ENCODE assay signal across 10 cellular contexts in genomic region chr7:6536262-6536770, GRCh38. TPM values are rescaled to one million over a fixed set of nuclear protein-coding genes. Genes with fewer than 3 reads are reported as not detected.
A peak's percentile ranks its signal among the peaks of the same experiment; 100 is the strongest.
DNase-seq lines count a peak whose midpoint lies in the region; ATAC-seq and TF ChIP-seq lines count a peak whose summit lies in the region.
"Had no signal": no experiment of that assay in that cellular context is flagged by ENCODE, and none has a peak within 500 bp of the region (broad histone marks: within the 10 kb centered on the region; RNA-seq: fewer than 3 reads in every experiment).

No MANE protein-coding gene starts in this region.

- H4K20me1 ChIP-seq in osteoblast (ENCODE audit: insufficient read depth, low read length), result no peaks in the 10 kb centered on the region

- 2% methylated on average over 40 of the region's 40 CpGs for WGBS in ectodermal cell, 2 experiments

- DNase-seq in NCI-H1092 treated with DMSO at 0.1 percent for 48 hours (lab: John Stamatoyannopoulos, UW) (peak; percentile 75), osteoblast (ENCODE audit: insufficient read length, low spot score, missing footprints) (peak; percentile 92), SIG-M5 treated with dmso at 0.1 percent for 504 hours (lab: John Stamatoyannopoulos, UW; ENCODE audit: unreplicated experiment) (no peak), OCI-M1 (lab: John Stamatoyannopoulos, UW) (no peak)
- DNase-seq: stimulated activated CD4-positive, alpha-beta T cell treated with anti-CD3 and anti-CD28 coated beads, Interleukin-12 subunit alpha, Interleukin-12 subunit beta, amount 100 ng/mL, for 4 hours had no signal

- H3K4me1 ChIP-seq in ES-I3 (ENCODE audit: insufficient read depth, low read length) (no peaks in the 10 kb centered on the region; the same call in 1 of the 2 replicates), ectodermal cell (ENCODE audit: control insufficient read depth, insufficient read depth, low read length) (no peaks in the 10 kb centered on the region), osteoblast (ENCODE audit: insufficient read depth, low read length) (no peaks in the 10 kb centered on the region)

- peak overlapping the region; percentile 8 for H3K4me3 ChIP-seq in ectodermal cell (ENCODE audit: insufficient read depth, low read depth, low read length)
- H3K4me3 ChIP-seq in osteoblast (ENCODE audit: insufficient read depth, low read length), result no peak overlapping the region

- H3K36me3 ChIP-seq in ES-I3 (ENCODE audit: insufficient read depth, low read length) (no peaks in the 10 kb centered on the region), ectodermal cell (ENCODE audit: control insufficient read depth, insufficient read depth, low read length) (no peaks in the 10 kb centered on the region), osteoblast (ENCODE audit: insufficient read depth, low read length) (no peaks in the 10 kb centered on the region)

- H3K27me3 ChIP-seq in ectodermal cell (ENCODE audit: control insufficient read depth, insufficient read depth, low read length, poor library complexity, severe bottlenecking) (peaks cover 61% of the 10 kb centered on the region), osteoblast (ENCODE audit: insufficient read depth, low read length) (peaks cover 42% of the 10 kb centered on the region)

- H3K4me2 ChIP-seq in osteoblast (ENCODE audit: insufficient read depth, low read length), result no peak overlapping the region

- no peaks in the 10 kb centered on the region for H3K79me2 ChIP-seq in osteoblast (ENCODE audit: insufficient read depth, low read length)

- no peaks in the 10 kb centered on the region for H3K9me3 ChIP-seq in ES-I3 (ENCODE audit: control insufficient read depth, insufficient read depth, low read length)
- no peaks in the 10 kb centered on the region for H3K9me3 ChIP-seq in ectodermal cell (ENCODE audit: control insufficient read depth, low read length)
- no peaks in the 10 kb centered on the region for H3K9me3 ChIP-seq in osteoblast (ENCODE audit: low read depth, low read length)

- no peak for TF ChIP-seq CTCF in osteoblast (IDR thresholded peaks at IDR 0.05; ENCODE audit: extremely low read depth, low read depth, low read length)

- no peak overlapping the region for H2AFZ ChIP-seq in osteoblast (ENCODE audit: low read length)

- H3K27ac ChIP-seq in ectodermal cell (ENCODE audit: insufficient read depth, low read depth, low read length, poor library complexity, severe bottlenecking) (no peak overlapping the region), osteoblast (ENCODE audit: low read depth, low read length) (no peak overlapping the region)

- peak overlapping the region; percentile 57; the same call in 1 of the 2 replicates for H3K9ac ChIP-seq in ES-I3 (ENCODE audit: low read depth, low read length)

- no peak for ATAC-seq in HG03280 (IDR thresholded peaks at IDR 0.05; ENCODE audit: unreplicated experiment)
- ATAC-seq in GM18873 (IDR thresholded peaks at IDR 0.05; ENCODE audit: low FRiP score, unreplicated experiment), result no peak

RNA-seq across cellular contexts. Expression of gene GRID2IP, which starts 14.9 kb away (rescaled TPM):
- 0.17 TPM for polyA plus RNA-seq in ectodermal cell (2013, experiment 1 of 4)
- polyA plus RNA-seq in ectodermal cell (2013, experiment 2 of 4), result 0.23 TPM
- 0.32 TPM for polyA plus RNA-seq in ectodermal cell (2013, experiment 3 of 4)
- polyA plus RNA-seq in ectodermal cell (2013, experiment 4 of 4), result 0.20 TPM
- under 0.01 TPM in 1 of 2 replicates, not detected in the other for total RNA-seq in osteoblast
- total RNA-seq: NCI-H460 had no signal

RNA-seq across cellular contexts. Expression of gene ZDHHC4, which starts 40.9 kb away (rescaled TPM):
- polyA plus RNA-seq in ectodermal cell (2013, experiment 1 of 4), result 73.2 TPM
- polyA plus RNA-seq in ectodermal cell (2013, experiment 2 of 4), result 85.9 TPM
- 66.1 TPM for polyA plus RNA-seq in ectodermal cell (2013, experiment 3 of 4)
- 76.0 TPM for polyA plus RNA-seq in ectodermal cell (2013, experiment 4 of 4)
- total RNA-seq in osteoblast, result 51.0 and 61.6 TPM in 2 replicates

RNA-seq across cellular contexts. Expression of gene KDELR2, which starts 52.4 kb away (rescaled TPM):
- polyA plus RNA-seq in ectodermal cell (2013, experiment 1 of 4), result 103 TPM
- 100 TPM for polyA plus RNA-seq in ectodermal cell (2013, experiment 2 of 4)
- 81.4 TPM for polyA plus RNA-seq in ectodermal cell (2013, experiment 3 of 4)
- polyA plus RNA-seq in ectodermal cell (2013, experiment 4 of 4), result 82.3 TPM
- 218 and 245 TPM in 2 replicates for total RNA-seq in osteoblast

RNA-seq across cellular contexts. Expression of gene INTS15, which starts 53.5 kb away (rescaled TPM):
- 31.1 TPM for polyA plus RNA-seq in ectodermal cell (2013, experiment 1 of 4)
- polyA plus RNA-seq in ectodermal cell (2013, experiment 2 of 4), result 37.1 TPM
- polyA plus RNA-seq in ectodermal cell (2013, experiment 3 of 4), result 32.7 TPM
- polyA plus RNA-seq in ectodermal cell (2013, experiment 4 of 4), result 31.8 TPM
- 11.9 and 13.0 TPM in 2 replicates for total RNA-seq in osteoblast

Comparison
In these comparisons a context has a peak if more than half of its experiments do, and no peak if none do; other contexts are left out.
1. DNase-seq: peak in NCI-H1092 treated with DMSO at 0.1 percent for 48 hours (single experiment) and osteoblast (single experiment); none in SIG-M5 treated with dmso at 0.1 percent for 504 hours (single experiment) and OCI-M1 (single experiment).